Comparison of ENCODE assay signal across 1 cellular context in the genomic region with DNA sequence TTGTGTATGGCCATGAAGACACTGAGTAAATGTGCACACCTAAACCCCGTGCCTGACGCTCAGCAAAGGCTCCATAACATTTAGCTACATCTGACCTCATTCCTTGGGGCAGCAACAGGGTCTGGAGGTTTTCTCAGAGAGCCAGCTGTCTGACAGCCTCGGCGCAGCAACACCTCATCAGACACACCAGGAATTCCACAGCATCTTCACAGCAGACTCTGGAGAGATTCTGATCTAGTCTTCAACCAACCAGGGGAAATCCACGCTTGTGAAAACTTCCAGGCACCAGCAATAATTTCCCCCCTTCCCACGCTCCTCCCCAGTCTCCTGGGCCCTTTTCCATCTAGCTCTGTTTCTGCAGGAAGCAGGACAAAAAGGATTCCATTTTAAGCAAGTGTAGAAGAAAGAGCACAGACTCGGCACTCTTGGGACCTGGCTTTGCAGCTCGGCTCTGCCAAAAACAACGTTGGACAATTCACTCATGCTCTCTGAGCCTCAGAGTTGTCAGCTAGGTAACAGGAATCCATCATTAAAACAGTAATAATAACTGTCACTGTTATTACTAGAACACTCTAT.
TF ChIP-seq lines count a peak whose summit lies in the region.

No MANE protein-coding gene starts in this region.

TF ChIP-seq in IMR-90, 13 proteins besides CTCF, POLR2A, EP300 and RAD21:
- TF ChIP-seq ELK1 (IDR thresholded peaks at IDR 0.05; ENCODE audit: borderline replicate concordance, low read depth, low read length) (no peak), FOS (IDR thresholded peaks at IDR 0.05; ENCODE audit: low read depth, low read length) (no peak), USF2 (IDR thresholded peaks at IDR 0.05; ENCODE audit: low read depth, low read length) (no peak), RFX5 (IDR thresholded peaks at IDR 0.05; ENCODE audit: low read depth, low read length) (no peak)
